Comparison of ENCODE assay signal across 27 cellular contexts in genomic region chr6:57004292-57004691, GRCh38. TPM values are rescaled to one million over a fixed set of nuclear protein-coding genes. Genes with fewer than 3 reads are reported as not detected.
"Had no signal": no experiment of that assay in that cellular context is flagged by ENCODE, and none has a peak within 500 bp of the region (broad histone marks: within the 10 kb centered on the region; RNA-seq: fewer than 3 reads in every experiment).

No MANE protein-coding gene starts in this region.

- FAIRE-seq: small intestine had no signal

- H3K27me3 ChIP-seq: ovary, right lobe of liver, sigmoid colon, stomach, thyroid gland, tibial nerve, upper lobe of left lung, vagina had no signal

- H3K4me1 ChIP-seq: parathyroid adenoma, right lobe of liver, sigmoid colon, stomach, thyroid gland, tibial nerve, upper lobe of left lung, vagina had no signal

- H3K9ac ChIP-seq: parathyroid adenoma had no signal

- H3K27ac ChIP-seq: ovary, parathyroid adenoma, psoas muscle, right lobe of liver, sigmoid colon, stomach, thoracic aorta, thyroid gland, tibial nerve, upper lobe of left lung, vagina had no signal

- H3K4me3 ChIP-seq: ovary, psoas muscle, right lobe of liver, sigmoid colon, stomach, thoracic aorta, thyroid gland, tibial nerve, upper lobe of left lung, vagina had no signal

- H2AFZ ChIP-seq: parathyroid adenoma had no signal

- DNase-seq: naive thymus-derived CD8-positive, alpha-beta T cell; nephron progenitor cell; occipital lobe; ovary; posterior cingulate gyrus; psoas muscle; right lobe of liver; sigmoid colon; small intestine; stimulated activated CD4-positive, alpha-beta T cell treated with anti-CD3 and anti-CD28 coated beads, Interleukin-15, amount 100 ng/mL, for 24 hours; stimulated activated CD4-positive, alpha-beta T cell treated with anti-CD3 and anti-CD28 coated beads, Interleukin-2, amount 100 ng/mL, for 24 hours; stimulated activated CD4-positive, alpha-beta T cell treated with anti-CD3 and anti-CD28 coated beads, Interleukin-2, amount 100 ng/mL, for 48 hours; stimulated activated CD4-positive, alpha-beta T cell treated with anti-CD3 and anti-CD28 coated beads, Interleukin-4, amount 100 ng/mL, for 24 hours; stimulated activated naive B cell treated with anti-CD40 and anti-IgM and Interleukin-4, amounts not matched to agents 10 μg/mL and 1 μg/mL and 100 μg/mL, for 72 hours; stimulated activated naive CD4-positive, alpha-beta T cell treated with Interleukin-2 at 50 U/mL for 16 hours; stomach; thyroid gland; trophoblast cell had no signal

- H3K9me3 ChIP-seq: ovary, psoas muscle, right lobe of liver, sigmoid colon, thyroid gland, vagina had no signal

- H3K36me3 ChIP-seq: ovary, right lobe of liver, sigmoid colon, stomach, thoracic aorta, thyroid gland, upper lobe of left lung, vagina had no signal

- ATAC-seq: naive thymus-derived CD8-positive, alpha-beta T cell; natural killer cell treated with Interleukin-12 subunit alpha and Interleukin-12 subunit beta and Interleukin-15 and Interleukin-18, amount 100 ng/mL, for 72 hours; psoas muscle; right cardiac atrium; right lobe of liver; stimulated activated effector memory CD8-positive, alpha-beta T cell treated with anti-CD3 and anti-CD28 coated beads, Interleukin-12 subunit alpha, Interleukin-12 subunit beta, amount 100 ng/mL, for 72 hours; stimulated activated naive B cell treated with anti-CD40 and anti-IgM and Interleukin-4, amounts not matched to agents 10 μg/mL and 1 μg/mL and 100 μg/mL, for 72 hours had no signal

RNA-seq across cellular contexts. Expression of gene BEND6, which starts 49.4 kb away (rescaled TPM):
- total RNA-seq: naive thymus-derived CD8-positive, alpha-beta T cell; right lobe of liver; skeletal muscle tissue had no signal
